Comparison of ENCODE assay signal across 8 cellular contexts in genomic region chr3:196528639-196529233, GRCh38. TPM values are rescaled to one million over a fixed set of nuclear protein-coding genes. Genes with fewer than 3 reads are reported as not detected.
DNase-seq lines count a peak whose midpoint lies in the region; ATAC-seq and TF ChIP-seq lines count a peak whose summit lies in the region.

No MANE protein-coding gene starts in this region.

- H3K4me3 ChIP-seq in AG10803 (ENCODE audit: low read length): peak overlapping the region; percentile 54

- peak; percentile 50 for DNase-seq in AG10803 (ENCODE audit: low read depth)
- peak; percentile 95 for DNase-seq in NCI-H774 (lab: John Stamatoyannopoulos, UW)
- peak; percentile 85 for DNase-seq in activated T-cell treated with anti-CD3 and anti-CD28 coated beads, Interleukin-2, amount 50 U/mL, for 1 hour
- peak; percentile 61 for DNase-seq in fibroblast of gingiva (ENCODE audit: low read depth)
- peak; percentile 82 for DNase-seq in natural killer cell
- peak; percentile 76 for DNase-seq in stimulated activated naive CD4-positive, alpha-beta T cell treated with Interleukin-2 at 50 U/mL for 16 hours (lab: John Stamatoyannopoulos, UW)

- H3K27ac Mint-ChIP-seq in natural killer cell: no peak overlapping the region

- intact Hi-C loops in natural killer cell (cut with micrococcal nuclease): no loop called here

- no peaks in the 10 kb centered on the region for H3K9me3 Mint-ChIP-seq in natural killer cell

- peak overlapping the region; percentile 63 for H3K4me3 Mint-ChIP-seq in natural killer cell

- no peaks in the 10 kb centered on the region for H3K36me3 Mint-ChIP-seq in natural killer cell

- ATAC-seq in GM18861 (IDR thresholded peaks at IDR 0.05; ENCODE audit: unreplicated experiment) (peak; percentile 52), HG03139 (IDR thresholded peaks at IDR 0.05; ENCODE audit: unreplicated experiment) (peak; percentile 74), natural killer cell (peak; percentile 97 to 99 (median 97))

- TF ChIP-seq CTCF in AG10803 (conservative IDR thresholded peaks at IDR 0.05; ENCODE audit: low read length) (peak; percentile 43), natural killer cell (IDR thresholded peaks at IDR 0.05) (peak; percentile 89)

- H3K27me3 Mint-ChIP-seq in natural killer cell (ENCODE audit: low read depth in 2 of 2): peaks cover 5 to 21% of the 10 kb centered on the region in 2 donors

- H3K4me1 Mint-ChIP-seq in natural killer cell: no peaks in the 10 kb centered on the region

RNA-seq across cellular contexts. Expression of gene SMCO1, which starts 13.6 kb away (rescaled TPM):
- not detected for total RNA-seq in natural killer cell

RNA-seq across cellular contexts. Expression of gene RNF168, which starts 25.2 kb away (rescaled TPM):
- total RNA-seq in natural killer cell: 10 to 100 TPM; 34.5 to 45.0 (median 42.0) TPM

RNA-seq across cellular contexts. Expression of gene WDR53, which starts 39.6 kb away (rescaled TPM):
- 10 to 100 TPM; 13.5 to 16.2 (median 14.7) TPM for total RNA-seq in natural killer cell

RNA-seq across cellular contexts. Expression of gene FBXO45, which starts 39.7 kb away (rescaled TPM):
- 1 to 10 TPM; 3.2 to 7.9 (median 7.8) TPM for total RNA-seq in natural killer cell

Comparison
In these comparisons a context has a peak if more than half of its experiments do, and no peak if none do; other contexts are left out.
1. Peak in every context shown above with its lines: DNase-seq, ATAC-seq and H3K4me3 ChIP-seq.